In the genomic region with DNA sequence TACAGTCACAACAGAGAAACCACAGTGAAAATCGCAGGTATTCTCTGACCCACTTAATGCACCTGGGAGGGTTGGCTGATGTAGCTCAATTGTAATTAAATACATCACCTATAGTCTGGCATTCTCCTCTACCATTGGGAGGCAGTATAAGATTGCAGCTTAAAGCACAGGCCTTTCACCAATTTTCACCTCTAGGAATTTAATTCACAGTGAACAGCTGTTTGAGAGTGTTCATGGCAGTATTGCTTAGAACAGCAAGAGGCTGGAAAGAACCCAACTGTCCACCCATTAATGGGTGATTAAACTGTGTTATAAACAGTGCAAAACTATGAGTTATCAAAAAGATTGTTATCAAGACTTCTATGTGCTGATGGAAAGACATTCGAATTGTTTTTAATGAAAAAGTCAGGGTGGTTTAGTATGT, we compare ENCODE assay signal across 8 cellular contexts. TPM values are rescaled to one million over a fixed set of nuclear protein-coding genes. Genes with fewer than 3 reads are reported as not detected.
DNase-seq lines count a peak whose midpoint lies in the region; ATAC-seq and TF ChIP-seq lines count a peak whose summit lies in the region.

No MANE protein-coding gene starts in this region.

- no peaks in the 10 kb centered on the region for H3K27me3 ChIP-seq in CD4-positive, alpha-beta T cell (ENCODE audit: control insufficient read depth, insufficient read depth, low read length)
- no peaks in the 10 kb centered on the region for H3K27me3 ChIP-seq in heart left ventricle

- peak overlapping the region; percentile 67 for H3K27ac Mint-ChIP-seq in CD4-positive, alpha-beta T cell
- H3K27ac Mint-ChIP-seq in activated naive CD8-positive, alpha-beta T cell treated with anti-CD3 and anti-CD28 coated beads for 36 hours = peak overlapping the region; percentile 9

- WGBS in heart left ventricle, 4 donors = 44 to 62% (median 46%) methylated on average over 2 of the region's 2 CpGs

- H3K36me3 Mint-ChIP-seq in CD4-positive, alpha-beta T cell (ENCODE audit: low read depth) = peaks cover 52% of the 10 kb centered on the region
- peaks cover 14% of the 10 kb centered on the region for H3K36me3 Mint-ChIP-seq in activated naive CD8-positive, alpha-beta T cell treated with anti-CD3 and anti-CD28 coated beads for 36 hours

- H3K36me3 ChIP-seq in heart left ventricle = peaks cover 0 to 49% (median 36%) of the 10 kb centered on the region in 9 donors

- H3K27ac ChIP-seq in CD4-positive, alpha-beta T cell (ENCODE audit: low read depth, low read length) = no peak overlapping the region
- peak overlapping the region in 1 of 12 donors; percentile 38 for H3K27ac ChIP-seq in heart left ventricle

- no peaks in the 10 kb centered on the region for H3K9me3 Mint-ChIP-seq in CD4-positive, alpha-beta T cell
- no peaks in the 10 kb centered on the region for H3K9me3 Mint-ChIP-seq in activated naive CD8-positive, alpha-beta T cell treated with anti-CD3 and anti-CD28 coated beads for 36 hours

- no peak for TF ChIP-seq POLR2A in heart left ventricle (IDR thresholded peaks at IDR 0.05)

- CTCF ChIA-PET in CD4-positive, alpha-beta T cell (lab: Charles Lee) = interaction anchor here (0.7 to 2.1 kb wide), 14 partner anchors 11 to 310 kb away, joined by 3 to 12 read pairs (median 5); a partner anchor contains a TSS

- peak overlapping the region; percentile 85 for H3K4me3 Mint-ChIP-seq in CD4-positive, alpha-beta T cell
- H3K4me3 Mint-ChIP-seq in activated naive CD8-positive, alpha-beta T cell treated with anti-CD3 and anti-CD28 coated beads for 36 hours = peak overlapping the region; percentile 42

- no peaks in the 10 kb centered on the region for H3K27me3 Mint-ChIP-seq in CD4-positive, alpha-beta T cell
- no peaks in the 10 kb centered on the region for H3K27me3 Mint-ChIP-seq in activated naive CD8-positive, alpha-beta T cell treated with anti-CD3 and anti-CD28 coated beads for 36 hours

- H3K4me1 ChIP-seq in heart left ventricle = peaks cover 0 to 36% (median 12%) of the 10 kb centered on the region in 12 donors

- peak; percentile 65 for TF ChIP-seq CTCF in CD4-positive, alpha-beta T cell (IDR thresholded peaks at IDR 0.05)
- peak; percentile 62 for TF ChIP-seq CTCF in GM20000 (IDR thresholded peaks at IDR 0.05; ENCODE audit: extremely low read depth, missing control alignments)
- peak; percentile 43 to 87 (median 62) for TF ChIP-seq CTCF in heart left ventricle (IDR thresholded peaks at IDR 0.05)
- peak; percentile 87 for TF ChIP-seq CTCF in retinal pigment epithelial cell (conservative IDR thresholded peaks at IDR 0.05; ENCODE audit: low read depth, low read length)

- peak; percentile 43 for ATAC-seq in CD4-positive, alpha-beta T cell (ENCODE audit: poor library complexity)
- peak in 3 of 4 donors; percentile 13 to 31 (median 14) for ATAC-seq in heart left ventricle
- no peak for ATAC-seq in HG03039 (IDR thresholded peaks at IDR 0.05; ENCODE audit: unreplicated experiment)
- ATAC-seq in GM21576 (IDR thresholded peaks at IDR 0.05; ENCODE audit: unreplicated experiment) = no peak

- DNase-seq in CD4-positive, alpha-beta T cell = peak in 1 of 10 experiments; percentile 10
- DNase-seq in GM20000 (ENCODE audit: low spot score) (peak; percentile 63), NCI-H226 (peak; percentile 46), heart left ventricle (no peak), retinal pigment epithelial cell (ENCODE audit: low read depth) (peak; percentile 38)
- no peak for DNase-seq in activated naive CD8-positive, alpha-beta T cell treated with anti-CD3 and anti-CD28 coated beads for 36 hours

- no peaks in the 10 kb centered on the region for H3K9me3 ChIP-seq in CD4-positive, alpha-beta T cell (ENCODE audit: control insufficient read depth, low read length)
- no peaks in the 10 kb centered on the region for H3K9me3 ChIP-seq in heart left ventricle

- H3K4me1 Mint-ChIP-seq in CD4-positive, alpha-beta T cell (ENCODE audit: low read depth) = peaks cover 53% of the 10 kb centered on the region
- peaks cover 36% of the 10 kb centered on the region for H3K4me1 Mint-ChIP-seq in activated naive CD8-positive, alpha-beta T cell treated with anti-CD3 and anti-CD28 coated beads for 36 hours

- H3K4me3 ChIP-seq in heart left ventricle (no peak overlapping the region), retinal pigment epithelial cell (ENCODE audit: low read length) (no peak overlapping the region)

- POLR2A ChIA-PET in CD4-positive, alpha-beta T cell (lab: Charles Lee) = interaction anchor here (0.6 to 1.1 kb wide), 4 partner anchors 16 to 597 kb away, joined by 3 to 7 read pairs (median 4); a partner anchor contains a TSS

- intact Hi-C loops in CD4-positive, alpha-beta T cell (cut with DNase I, micrococcal nuclease) = loop anchor here (1.0 to 10.0 kb wide), 7 partner anchors 63 to 843 kb away; a partner anchor contains a TSS
- intact Hi-C loops in heart left ventricle (cut with DNase I) = loop anchor here in 8 of 10 donors (1.0 to 10.0 kb wide), 11 partner anchors 48 to 290 kb away; a partner anchor contains a TSS

RNA-seq across cellular contexts. Expression of a gene that starts 2.0 kb away (rescaled TPM):
- total RNA-seq in CD4-positive, alpha-beta T cell = 10 to 100 TPM; 12.2 to 12.6 TPM
- 10 to 100 TPM; 15.3 to 15.9 TPM for total RNA-seq in activated naive CD8-positive, alpha-beta T cell treated with anti-CD3 and anti-CD28 coated beads for 36 hours
- total RNA-seq in heart left ventricle = 10 to 100 TPM in 8 of 9 donors, 1 to 10 TPM in 1; 9.5 to 30.3 (median 14.4) TPM
- polyA plus RNA-seq in heart left ventricle = 10 to 100 TPM in 1 of 2 donors, 1 to 10 TPM in 1; 6.0 to 29.7 TPM

RNA-seq across cellular contexts. Expression of a gene that starts 26.7 kb away (rescaled TPM):
- under 1 TPM; 0.33 to 0.61 TPM for total RNA-seq in CD4-positive, alpha-beta T cell
- total RNA-seq in activated naive CD8-positive, alpha-beta T cell treated with anti-CD3 and anti-CD28 coated beads for 36 hours = 1 to 10 TPM; 4.4 to 4.5 TPM
- total RNA-seq in heart left ventricle = 10 to 100 TPM in 4 of 9 donors, 1 to 10 TPM in 5; 2.5 to 64.6 (median 9.9) TPM
- polyA plus RNA-seq in heart left ventricle = 10 to 100 TPM; 11.9 to 13.2 TPM

RNA-seq across cellular contexts. Expression of a gene that starts 52.5 kb away (rescaled TPM):
- 10 to 100 TPM; 56.3 to 60.6 TPM for total RNA-seq in CD4-positive, alpha-beta T cell
- total RNA-seq in activated naive CD8-positive, alpha-beta T cell treated with anti-CD3 and anti-CD28 coated beads for 36 hours = 10 to 100 TPM; 39.6 to 43.1 TPM
- total RNA-seq in heart left ventricle = 10 to 100 TPM; 31.5 to 51.8 (median 38.6) TPM
- polyA plus RNA-seq in heart left ventricle = 10 to 100 TPM; 21.2 to 42.7 TPM

Comparison
In these comparisons a context has a peak if more than half of its experiments do, and no peak if none do; other contexts are left out.
1. ATAC-seq: peak in CD4-positive, alpha-beta T cell (single experiment) and heart left ventricle (3 of 4); none in HG03039 (single experiment) and GM21576 (single experiment).
2. DNase-seq: peak in GM20000 (single experiment), NCI-H226 (single experiment) and retinal pigment epithelial cell (single experiment); none in activated naive CD8-positive, alpha-beta T cell treated with anti-CD3 and anti-CD28 coated beads for 36 hours (single experiment) and heart left ventricle (0 of 5).
3. Peak in every context shown above with its lines, with median percentiles within 50 percentile points of each other: CTCF ChIP-seq.